26 cellular contexts compared by ENCODE assay signal in the genomic region with DNA sequence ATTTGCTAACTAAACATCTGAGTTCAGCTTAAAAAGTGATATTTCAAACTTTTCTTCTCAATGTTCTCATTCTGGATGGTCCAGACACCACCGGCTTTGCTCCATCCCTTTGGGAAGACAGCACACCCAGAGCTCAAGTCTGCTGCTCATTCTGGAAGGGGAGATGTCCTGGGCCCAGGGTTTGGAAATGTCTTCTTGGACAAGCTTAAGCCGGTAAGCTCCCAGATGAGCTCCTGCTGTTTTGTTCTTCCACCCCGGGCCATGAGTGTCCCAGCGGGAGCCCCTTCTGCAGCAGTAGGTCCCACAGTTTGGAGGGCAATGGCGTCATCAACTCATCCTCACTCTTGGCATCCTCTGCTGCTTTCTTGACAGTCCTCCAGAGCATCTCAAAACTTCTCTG.
"Had no signal": no experiment of that assay in that cellular context is flagged by ENCODE, and none has a peak within 500 bp of the region (broad histone marks: within the 10 kb centered on the region; RNA-seq: fewer than 3 reads in every experiment).

No MANE protein-coding gene starts in this region.

- H3K4me1 ChIP-seq: gastrocnemius medialis, left lung, lower lobe of right lung had no signal

- H3K9me3 Mint-ChIP-seq: naive B cell had no signal

- H3K4me2 ChIP-seq: hepatocyte had no signal

- H3K36me3 Mint-ChIP-seq: naive B cell had no signal

- FAIRE-seq: endometrium, islet of Langerhans, keratinocyte had no signal

- H3K36me3 ChIP-seq: esophagus squamous epithelium, gastrocnemius medialis, heart left ventricle, left lung, lower lobe of right lung had no signal

- H3K27ac ChIP-seq: coronary artery, dorsolateral prefrontal cortex, epithelial cell of prostate, gastrocnemius medialis, heart left ventricle, hepatocyte, left lung, lower lobe of right lung had no signal

- H3K4me1 Mint-ChIP-seq: naive B cell had no signal

- H2AFZ ChIP-seq: hepatocyte had no signal

- H3K27me3 ChIP-seq: esophagus squamous epithelium, gastrocnemius medialis, hepatocyte, left lung had no signal

- ATAC-seq: esophagus mucosa, gastrocnemius medialis, heart left ventricle, left cardiac atrium, left lung, left ventricle myocardium superior, lower lobe of right lung had no signal

- H3K4me3 ChIP-seq: coronary artery, dorsolateral prefrontal cortex, esophagus squamous epithelium, gastrocnemius medialis, heart left ventricle, hepatocyte, left lung, lower lobe of right lung had no signal

- H3K4me3 Mint-ChIP-seq: naive B cell had no signal

- H3K27ac Mint-ChIP-seq: naive B cell had no signal

- DNase-seq: cerebellar nuclear complex; dermis blood vessel endothelial cell; dorsolateral prefrontal cortex; effector CD4-positive, alpha-beta T cell; effector memory CD4-positive, alpha-beta T cell; erythroblast; esophagus squamous epithelium; foreskin fibroblast; foreskin melanocyte; gastrocnemius medialis; heart left ventricle; hypothalamus; left cardiac atrium; left lung; left ventricle myocardium superior; lower lobe of right lung; mesendoderm; midbrain; naive B cell had no signal

- H3K9me3 ChIP-seq: esophagus squamous epithelium, gastrocnemius medialis, heart left ventricle, left lung, lower lobe of right lung had no signal
